1 cellular context compared by ENCODE assay signal in genomic region chr17:30237296-30238002, GRCh38.
TF ChIP-seq lines count a peak whose summit lies in the region.

No MANE protein-coding gene starts in this region.

TF ChIP-seq in K562, 482 proteins besides CTCF, POLR2A, EP300 and RAD21:
- TF ChIP-seq U2AF1 (optimal IDR thresholded peaks at IDR 0.05; ENCODE audit: low read depth, low read length) (no peak), FOXK1 (CRISPR knock-in tag; IDR thresholded peaks at IDR 0.05; ENCODE audit: borderline replicate concordance) (no peak), PRDM10 (IDR thresholded peaks at IDR 0.05; ENCODE audit: partially characterized antibody) (no peak), ZSCAN32 (CRISPR knock-in tag; IDR thresholded peaks at IDR 0.05) (no peak), CBX8 (IDR thresholded peaks at IDR 0.05; ENCODE audit: borderline replicate concordance, extremely low read depth, low read depth, low read length, poor library complexity, severe bottlenecking) (no peak), ZNF165 (CRISPR knock-in tag; IDR thresholded peaks at IDR 0.05; ENCODE audit: borderline replicate concordance) (no peak), HDGF (IDR thresholded peaks at IDR 0.05) (no peak), ATF1 (CRISPR knock-in tag; IDR thresholded peaks at IDR 0.05) (no peak), ATF1 (tag; IDR thresholded peaks at IDR 0.05) (no peak), ZKSCAN8 (CRISPR knock-in tag; IDR thresholded peaks at IDR 0.05) (no peak), ZNF830 (CRISPR knock-in tag; IDR thresholded peaks at IDR 0.05) (no peak), ZNF586 (CRISPR knock-in tag; conservative IDR thresholded peaks at IDR 0.05) (no peak), RBM22 (IDR thresholded peaks at IDR 0.05; ENCODE audit: low read depth, low read length, poor library complexity, severe bottlenecking) (no peak), KDM4B (IDR thresholded peaks at IDR 0.05; ENCODE audit: borderline replicate concordance in 2 of 2, low read depth in 1 of 2) (no peak), HMGN3 (IDR thresholded peaks at IDR 0.05; ENCODE audit: borderline replicate concordance, extremely low read depth, insufficient read length, low read depth, low read length) (no peak), ZNF609 (CRISPR knock-in tag; IDR thresholded peaks at IDR 0.05; ENCODE audit: borderline replicate concordance) (no peak), NFE2 (IDR thresholded peaks at IDR 0.05; ENCODE audit: low read depth) (no peak), KLF10 (CRISPR knock-in tag; IDR thresholded peaks at IDR 0.05) (no peak), ATF4 (CRISPR knock-in tag; IDR thresholded peaks at IDR 0.05) (no peak), ZNF263 (CRISPR knock-in tag; IDR thresholded peaks at IDR 0.05; ENCODE audit: borderline replicate concordance) (no peak), ZNF407 (IDR thresholded peaks at IDR 0.05; ENCODE audit: low read depth) (no peak)
